Comparison of ENCODE assay signal across 8 cellular contexts in genomic region chr17:79797492-79798295, GRCh38. TPM values are rescaled to one million over a fixed set of nuclear protein-coding genes. Genes with fewer than 3 reads are reported as not detected.
A peak's percentile ranks its signal among the peaks of the same experiment; 100 is the strongest.
DNase-seq lines count a peak whose midpoint lies in the region; ATAC-seq and TF ChIP-seq lines count a peak whose summit lies in the region.

No MANE protein-coding gene starts in this region.

- peaks cover 51% of the 10 kb centered on the region for H3K27me3 ChIP-seq in CD4-positive, alpha-beta T cell (ENCODE audit: control insufficient read depth, insufficient read depth, low read length)
- H3K27me3 ChIP-seq in colonic mucosa, result peaks cover 59% of the 10 kb centered on the region
- peaks cover 36 to 38% of the 10 kb centered on the region in 2 donors for H3K27me3 ChIP-seq in naive thymus-derived CD4-positive, alpha-beta T cell (ENCODE audit: control insufficient read depth in 2 of 2, insufficient read depth in 2 of 2, low read length in 2 of 2)

- no peak for TF ChIP-seq CTCF in CD4-positive, alpha-beta T cell (IDR thresholded peaks at IDR 0.05)
- TF ChIP-seq CTCF in colonic mucosa (IDR thresholded peaks at IDR 0.05), result no peak

- DNase-seq in CD4-positive, alpha-beta T cell, result no peak
- peak; percentile 90 for DNase-seq in NCI-H2227 (lab: John Stamatoyannopoulos, UW; ENCODE audit: unreplicated experiment)
- no peak for DNase-seq in colonic mucosa
- peak in 2 of 9 donors; percentile 30 to 32 for DNase-seq in naive thymus-derived CD4-positive, alpha-beta T cell
- DNase-seq in NCI-H2029 treated with DMSO at 0.1 percent for 48 hours (lab: John Stamatoyannopoulos, UW), result no peak
- no peak for DNase-seq in 8988T

- CTCF ChIA-PET in CD4-positive, alpha-beta T cell (lab: Charles Lee), result interaction anchor here (1.3 to 2.1 kb wide), 4 partner anchors 10 to 52 kb away, joined by 4 to 6 read pairs (median 5); partner anchors contain the start of genes CBX2 and CBX4
- CTCF ChIA-PET in naive thymus-derived CD4-positive, alpha-beta T cell (lab: Charles Lee), result interaction anchor here (1.0 to 1.6 kb wide), 3 partner anchors 11 to 124 kb away, joined by 3 to 4 read pairs (median 4); no protein-coding TSS in a partner anchor

- intact Hi-C loops in CD4-positive, alpha-beta T cell (cut with DNase I, micrococcal nuclease), result loop anchor here (1.0 to 5.0 kb wide), 8 partner anchors 13 to 1600 kb away; partner anchors contain the start of genes CBX4 (in 2 of the 2), BAHCC1 (in 1 of the 2) and CBX2 (in 1 of the 2)
- intact Hi-C loops in colonic mucosa (cut with DNase I), result no loop called here
- intact Hi-C loops in naive thymus-derived CD4-positive, alpha-beta T cell (cut with micrococcal nuclease), result loop anchor here (1.0 to 5.0 kb wide), 8 partner anchors 13 to 240 kb away; partner anchors contain the start of genes CBX2 (in 1 of the 2), CBX4 (in 1 of the 2), CCDC40 (in 1 of the 2) and TBC1D16 (in 1 of the 2)

- H3K4me3 Mint-ChIP-seq in CD4-positive, alpha-beta T cell, result peak overlapping the region; percentile 93
- H3K4me3 Mint-ChIP-seq in naive thymus-derived CD4-positive, alpha-beta T cell, result peak overlapping the region in 5 of 10 donors; percentile 85 to 92 (median 87)

- H3K36me3 Mint-ChIP-seq in CD4-positive, alpha-beta T cell (ENCODE audit: low read depth), result peaks cover 9% of the 10 kb centered on the region
- peaks cover 0 to 13% (median 0%) of the 10 kb centered on the region in 5 donors for H3K36me3 Mint-ChIP-seq in naive thymus-derived CD4-positive, alpha-beta T cell

- POLR2A ChIA-PET in CD4-positive, alpha-beta T cell (lab: Charles Lee), result interaction anchor here (0.6 to 10.2 kb wide), 15 partner anchors 8 to 199 kb away, joined by 3 to 127 read pairs (median 8); partner anchors contain the start of genes CBX2 and CBX4
- POLR2A ChIA-PET in naive thymus-derived CD4-positive, alpha-beta T cell (lab: Charles Lee), result interaction anchor here (0.7 to 3.7 kb wide), 17 partner anchors 10 to 525 kb away, joined by 3 to 19 read pairs (median 4); partner anchors contain the start of gene CBX4

- H3K4me3 ChIP-seq in colonic mucosa, result peak overlapping the region; percentile 70
- H3K4me3 ChIP-seq in naive thymus-derived CD4-positive, alpha-beta T cell (ENCODE audit: low read length), result peak overlapping the region; percentile 54

- peak; percentile 35 for ATAC-seq in CD4-positive, alpha-beta T cell (ENCODE audit: poor library complexity)
- ATAC-seq in GM21576 (IDR thresholded peaks at IDR 0.05; ENCODE audit: unreplicated experiment), result peak; percentile 3
- peak; percentile 20 for ATAC-seq in naive thymus-derived CD4-positive, alpha-beta T cell
- no peak for ATAC-seq in HG03175 (IDR thresholded peaks at IDR 0.05; ENCODE audit: unreplicated experiment)

- no peaks in the 10 kb centered on the region for H3K36me3 ChIP-seq in colonic mucosa
- peaks cover 0 to 9% (median 0%) of the 10 kb centered on the region in 3 experiments for H3K36me3 ChIP-seq in naive thymus-derived CD4-positive, alpha-beta T cell (ENCODE audit: control insufficient read depth in 2 of 3, insufficient read depth in 3 of 3, low read length in 3 of 3)

- H3K27me3 Mint-ChIP-seq in CD4-positive, alpha-beta T cell, result peaks cover 48% of the 10 kb centered on the region
- H3K27me3 Mint-ChIP-seq in naive thymus-derived CD4-positive, alpha-beta T cell, result peaks cover 19 to 51% (median 32%) of the 10 kb centered on the region in 5 donors

- no peaks in the 10 kb centered on the region for H3K9me3 Mint-ChIP-seq in CD4-positive, alpha-beta T cell
- H3K9me3 Mint-ChIP-seq in naive thymus-derived CD4-positive, alpha-beta T cell, result peaks cover 0 to 8% (median 0%) of the 10 kb centered on the region in 11 donors

- no peaks in the 10 kb centered on the region for H3K9me3 ChIP-seq in CD4-positive, alpha-beta T cell (ENCODE audit: control insufficient read depth, low read length)
- no peaks in the 10 kb centered on the region for H3K9me3 ChIP-seq in colonic mucosa
- no peaks in the 10 kb centered on the region for H3K9me3 ChIP-seq in naive thymus-derived CD4-positive, alpha-beta T cell (ENCODE audit: control insufficient read depth in 2 of 3, low read length in 3 of 3)

- H3K27ac ChIP-seq in CD4-positive, alpha-beta T cell (ENCODE audit: low read depth, low read length), result no peak overlapping the region
- no peak overlapping the region for H3K27ac ChIP-seq in colonic mucosa
- no peak overlapping the region for H3K27ac ChIP-seq in naive thymus-derived CD4-positive, alpha-beta T cell (ENCODE audit: low read depth, low read length)

- H3K4me1 Mint-ChIP-seq in CD4-positive, alpha-beta T cell (ENCODE audit: low read depth), result peaks cover 50% of the 10 kb centered on the region
- peaks cover 17 to 51% (median 37%) of the 10 kb centered on the region in 7 donors for H3K4me1 Mint-ChIP-seq in naive thymus-derived CD4-positive, alpha-beta T cell

- H3K4me1 ChIP-seq in colonic mucosa, result peaks cover 19% of the 10 kb centered on the region
- H3K4me1 ChIP-seq in naive thymus-derived CD4-positive, alpha-beta T cell (ENCODE audit: control insufficient read depth in 2 of 2, insufficient read depth in 2 of 2, low read length in 2 of 2), result peaks cover 31 to 43% of the 10 kb centered on the region in 2 donors

- H3K27ac Mint-ChIP-seq in CD4-positive, alpha-beta T cell, result peak overlapping the region; percentile 80
- H3K27ac Mint-ChIP-seq in naive thymus-derived CD4-positive, alpha-beta T cell, result peak overlapping the region in 3 of 9 donors; percentile 75 to 88 (median 86)

- H3K9ac ChIP-seq in colonic mucosa (ENCODE audit: low read depth in 2 of 2, low read length in 2 of 2), result peak overlapping the region; percentile 26 to 63

RNA-seq across cellular contexts. Expression of gene CBX8, which starts 0.8 kb away (rescaled TPM):
- total RNA-seq in CD4-positive, alpha-beta T cell, result 1 to 10 TPM; 5.3 to 6.5 TPM
- total RNA-seq in colonic mucosa, result 1 to 10 TPM; 5.0 to 8.1 TPM
- total RNA-seq in naive thymus-derived CD4-positive, alpha-beta T cell, result 10 to 100 TPM in 1 of 5 experiments, 1 to 10 TPM in 4; 2.4 to 11.9 (median 3.0) TPM
- polyA plus RNA-seq in naive thymus-derived CD4-positive, alpha-beta T cell, result 1 to 10 TPM in 1 of 2 donors, under 1 TPM in 1; 0.96 to 1.9 TPM

RNA-seq across cellular contexts. Expression of gene CBX2, which starts 19.7 kb away (rescaled TPM):
- total RNA-seq in CD4-positive, alpha-beta T cell, result under 1 TPM in 1 of 2 experiments, not detected in 1; 0.31 TPM
- total RNA-seq in colonic mucosa, result 1 to 10 TPM; 2.1 to 4.0 TPM
- total RNA-seq in naive thymus-derived CD4-positive, alpha-beta T cell, result 1 to 10 TPM in 1 of 5 experiments, under 1 TPM in 4; 0.24 to 4.4 (median 0.41) TPM
- under 1 TPM in 1 of 2 donors, not detected in 1; 0.41 TPM for polyA plus RNA-seq in naive thymus-derived CD4-positive, alpha-beta T cell

RNA-seq across cellular contexts. Expression of gene CBX4, which starts 41.5 kb away (rescaled TPM):
- 100 to 1,000 TPM; 196 to 202 TPM for total RNA-seq in CD4-positive, alpha-beta T cell
- 10 to 100 TPM; 10.6 to 18.1 TPM for total RNA-seq in colonic mucosa
- total RNA-seq in naive thymus-derived CD4-positive, alpha-beta T cell, result 100 to 1,000 TPM in 2 of 5 experiments, 10 to 100 TPM in 3; 37.7 to 134 (median 84.4) TPM
- polyA plus RNA-seq in naive thymus-derived CD4-positive, alpha-beta T cell, result 1 to 10 TPM; 4.0 to 7.4 TPM
